26 cellular contexts compared by ENCODE assay signal in genomic region chr6:128743974-128744765, GRCh38.
DNase-seq lines count a peak whose midpoint lies in the region; FAIRE-seq and TF ChIP-seq lines count a peak whose summit lies in the region.
"Had no signal": no experiment of that assay in that cellular context is flagged by ENCODE, and none has a peak within 500 bp of the region (broad histone marks: within the 10 kb centered on the region; RNA-seq: fewer than 3 reads in every experiment).

No MANE protein-coding gene starts in this region.

- peak overlapping the region; percentile 100 for H3K27ac ChIP-seq in HUES6 (ENCODE audit: low read depth, low read length)
- H3K27ac ChIP-seq in H1 (ENCODE audit: low read depth, low read length), result peak overlapping the region; percentile 86
- H3K27ac ChIP-seq in OCI-LY7 (ENCODE audit: low read depth, low read length, poor library complexity, severe bottlenecking), result no peak overlapping the region
- H3K27ac ChIP-seq in mesenchymal stem cell (ENCODE audit: low read length, poor library complexity, severe bottlenecking), result no peak overlapping the region
- H3K27ac ChIP-seq: left ventricle myocardium inferior, psoas muscle, SJSA1, skin epidermis, testis, vagina had no signal

- H3K36me3 ChIP-seq in HUES6 (ENCODE audit: control insufficient read depth, insufficient read depth, low read length), result peaks cover 2% of the 10 kb centered on the region; the same call in 1 of the 2 replicates
- H3K36me3 ChIP-seq in H1 (ENCODE audit: control insufficient read depth in 2 of 4, insufficient read depth in 4 of 4, low read length in 3 of 4), result peaks cover 0 to 3% (median 0%) of the 10 kb centered on the region in 4 experiments; a peak in 2 of 8 replicates
- no peaks in the 10 kb centered on the region for H3K36me3 ChIP-seq in OCI-LY7 (ENCODE audit: insufficient read depth, low read length)
- no peaks in the 10 kb centered on the region for H3K36me3 ChIP-seq in mesenchymal stem cell (ENCODE audit: control insufficient read depth in 1 of 2, insufficient read depth in 2 of 2, low read depth in 1 of 2, low read length in 2 of 2)
- H3K36me3 ChIP-seq: left ventricle myocardium inferior, SJSA1, vagina had no signal

- H3K4me3 ChIP-seq in HUES6 (ENCODE audit: low read depth, low read length) (peak overlapping the region; percentile 47), H1 (ENCODE audit: extremely low read depth in 1 of 4, insufficient read depth in 2 of 4, low read depth in 3 of 4, low read length in 4 of 4) (peak overlapping the region in 1 of 4 experiments; percentile 49; a peak in 1 of 8 replicates), OCI-LY7 (ENCODE audit: low read depth, low read length, poor library complexity, severe bottlenecking) (no peak overlapping the region), mesenchymal stem cell (ENCODE audit: insufficient read depth in 1 of 2, low read depth in 1 of 2, low read length in 2 of 2) (no peak overlapping the region)
- H3K4me3 ChIP-seq: GM12878, left ventricle myocardium inferior, psoas muscle, SJSA1, skin epidermis, testis, vagina had no signal

- no peak for TF ChIP-seq POLR2A in H1 (IDR thresholded peaks at IDR 0.05; ENCODE audit: control extremely low read depth in 1 of 2, low read depth in 2 of 2, low read length in 2 of 2)

- H3K56ac ChIP-seq in H1 (replicated peaks; ENCODE audit: insufficient read length, low read depth, low read length), result no peak overlapping the region

- H3K23me2 ChIP-seq in H1 (ENCODE audit: low read depth, low read length), result no peaks in the 10 kb centered on the region

- H2BK120ac ChIP-seq in H1 (replicated peaks; ENCODE audit: low read depth, low read length) (peak overlapping the region; percentile 73), mesenchymal stem cell (ENCODE audit: low read depth, low read length) (no peak overlapping the region)

- H4K20me1 ChIP-seq in H1 (replicated peaks in 1 of 2; ENCODE audit: control insufficient read depth in 1 of 2, insufficient read depth in 2 of 2, low read length in 2 of 2) (no peaks in the 10 kb centered on the region), OCI-LY7 (ENCODE audit: insufficient read depth, low read length) (no peaks in the 10 kb centered on the region)

- H3K18ac ChIP-seq in H1 (ENCODE audit: extremely low read depth, low read length) (peak overlapping the region; percentile 40; the same call in 1 of the 2 replicates), mesenchymal stem cell (ENCODE audit: low read depth in 1 of 2, low read length in 2 of 2) (no peak overlapping the region)

- H3K4me1 ChIP-seq in HUES6 (ENCODE audit: control insufficient read depth, insufficient read depth, low read length) (peaks cover 40% of the 10 kb centered on the region), H1 (replicated peaks in 1 of 4; ENCODE audit: control insufficient read depth in 3 of 4, insufficient read depth in 4 of 4, low read length in 3 of 4) (peaks cover 0 to 14% (median 3%) of the 10 kb centered on the region in 4 experiments; a peak in 5 of 7 replicates), OCI-LY7 (ENCODE audit: insufficient read depth, low read length, poor library complexity, severe bottlenecking) (no peaks in the 10 kb centered on the region), mesenchymal stem cell (ENCODE audit: control insufficient read depth, insufficient read depth, low read depth, low read length) (no peaks in the 10 kb centered on the region)
- H3K4me1 ChIP-seq: left ventricle myocardium inferior, psoas muscle, SJSA1, testis, vagina had no signal

- peak overlapping the region; percentile 92; the same call in 1 of the 2 replicates for H2BK20ac ChIP-seq in H1 (ENCODE audit: low read length)

- H2BK5ac ChIP-seq in H1 (ENCODE audit: low read depth, low read length) (peak overlapping the region; percentile 92), mesenchymal stem cell (ENCODE audit: low read depth, low read length, poor library complexity, severe bottlenecking) (no peak overlapping the region)

- H3K23ac ChIP-seq in H1 (ENCODE audit: insufficient read length) (no peak overlapping the region), mesenchymal stem cell (ENCODE audit: low read length in 2 of 2) (no peak overlapping the region)

- H3K14ac ChIP-seq in H1 (ENCODE audit: insufficient read length) (no peak overlapping the region), mesenchymal stem cell (ENCODE audit: low read length in 2 of 2) (no peak overlapping the region)

- H3K9ac ChIP-seq in HUES6 (ENCODE audit: low read length) (peak overlapping the region; percentile 64), H1 (replicated peaks in 1 of 4; ENCODE audit: extremely low read depth in 1 of 4, low read depth in 3 of 4, low read length in 3 of 4) (peak overlapping the region in 1 of 4 experiments; percentile 23; a peak in 2 of 7 replicates), mesenchymal stem cell (ENCODE audit: low read length) (no peak overlapping the region)

- no peaks in the 10 kb centered on the region for H3K27me3 ChIP-seq in HUES6 (ENCODE audit: control insufficient read depth, insufficient read depth, low read length)
- no peaks in the 10 kb centered on the region for H3K27me3 ChIP-seq in H1 (replicated peaks in 1 of 4; ENCODE audit: control insufficient read depth in 3 of 4, extremely low read depth in 1 of 4, insufficient read depth in 3 of 4, low read length in 3 of 4)
- H3K27me3 ChIP-seq in mesenchymal stem cell (ENCODE audit: control insufficient read depth in 1 of 2, insufficient read depth in 1 of 2, low read length in 2 of 2), result no peaks in the 10 kb centered on the region
- H3K27me3 ChIP-seq: SJSA1, testis, vagina had no signal

- BruUV-seq in OCI-LY7 (replicated peaks; lab: Mats Ljungman, UMichigan), result no TSS peak

- no peak overlapping the region for H2BK12ac ChIP-seq in H1 (ENCODE audit: low read depth, low read length)
- H2BK12ac ChIP-seq in mesenchymal stem cell (ENCODE audit: low read length in 2 of 2), result no peak overlapping the region

- H3K4ac ChIP-seq in H1 (replicated peaks; ENCODE audit: insufficient read length, low read depth, low read length) (no peak overlapping the region), mesenchymal stem cell (ENCODE audit: low read depth in 1 of 2, low read length in 2 of 2) (no peak overlapping the region)

- no peak for TF ChIP-seq RAD21 in H1 (IDR thresholded peaks at IDR 0.05 in 1 of 2, conservative IDR thresholded peaks at IDR 0.05 in 1 of 2; ENCODE audit: low read depth in 2 of 2, low read length in 2 of 2)

- no peaks in the 10 kb centered on the region for H3K9me2 ChIP-seq in OCI-LY7 (ENCODE audit: insufficient read depth, low read length)

- FAIRE-seq in H1 (lab: Jason Lieb, UNC), result peak; percentile 95
- FAIRE-seq: GM12878, HepG2 had no signal

- whole genome bisulfite sequencing in H1 (ENCODE audit: extremely low coverage in 1 of 2, insufficient coverage in 1 of 2, insufficient read length in 1 of 2, insufficient replicate concordance in 2 of 2, low coverage in 1 of 2, low lambda C conversion rate in 2 of 2, missing lambda C conversion rate in 1 of 2), 2 experiments, result 14% methylated on average over 5 of the region's 5 CpGs; no CpG with 5 or more reads in 1 of the 2 experiments
- 51% methylated on average over 3 of the region's 5 CpGs for WGBS in mesenchymal stem cell

- DNase-seq in H1 (ENCODE audit: low read depth in 1 of 2, low spot score in 2 of 2) (no peak), iPS-NIHi11 (ENCODE audit: low spot score) (peak; percentile 19), NCI-H748 treated with DMSO at 0.1 percent for 48 hours (lab: John Stamatoyannopoulos, UW) (no peak), GM19238 (ENCODE audit: insufficient read length, low spot score) (no peak), OCI-LY7 (ENCODE audit: low spot score) (no peak), mesenchymal stem cell (no peak)
- DNase-seq: activated CD4-positive, alpha-beta T cell treated with anti-CD3 and anti-CD28 coated beads for 36 hours; activated naive CD4-positive, alpha-beta T cell; activated T-cell treated with anti-CD3 and anti-CD28 coated beads, Interleukin-2, amount 50 U/mL, for 4 hours; CD8-positive, alpha-beta memory T cell; cerebellar nuclear complex; DMS79; left ventricle myocardium inferior; NCI-H1092; NCI-H187 treated with DMSO at 0.1 percent for 48 hours; NCI-H2227 treated with DMSO at 0.1 percent for 48 hours; psoas muscle; stimulated activated CD4-positive, alpha-beta T cell treated with anti-CD3 and anti-CD28 coated beads, Interleukin-1b, Interleukin-23, amount 100 ng/mL, for 48 hours; T-helper 1 cell; testis had no signal

- H4K8ac ChIP-seq in H1 (ENCODE audit: extremely low read depth, insufficient read depth, low read length), result no peak overlapping the region
- H4K8ac ChIP-seq in mesenchymal stem cell (ENCODE audit: low read length), result no peak overlapping the region

- TF ChIP-seq EP300 in H1 (IDR thresholded peaks at IDR 0.05; ENCODE audit: borderline replicate concordance in 1 of 2, low read depth in 2 of 2, low read length in 2 of 2), result peak in 1 of 2 experiments; percentile 96; a peak in 2 of 3 replicates

- CTCF ChIA-PET in H1 (lab: Charles Lee; ENCODE audit: partially characterized antibody), result interaction anchor here (0.9 to 1.2 kb wide), 2 partner anchors 18 to 755 kb away, joined by 3 to 4 read pairs; no protein-coding TSS in a partner anchor
- CTCF ChIA-PET in OCI-LY7 (lab: Charles Lee; ENCODE audit: unreplicated experiment), result no interaction called here

- TF ChIP-seq CTCF in H1 (IDR thresholded peaks at IDR 0.05; ENCODE audit: control extremely low read depth in 1 of 3, insufficient read depth in 1 of 3, low read depth in 1 of 3, low read length in 3 of 3), result no peak
- TF ChIP-seq CTCF in OCI-LY7 (conservative IDR thresholded peaks at IDR 0.05; ENCODE audit: low read length), result no peak

- no peaks in the 10 kb centered on the region for H3K79me2 ChIP-seq in H1 (ENCODE audit: control insufficient read depth in 1 of 2, insufficient read depth in 2 of 2, low read length in 2 of 2)
- H3K79me2 ChIP-seq in OCI-LY7 (ENCODE audit: insufficient read depth, low read depth, low read length), result no peaks in the 10 kb centered on the region

- no peak overlapping the region for H2AFZ ChIP-seq in H1 (ENCODE audit: low read length)
- H2AFZ ChIP-seq in OCI-LY7 (ENCODE audit: low read length), result no peak overlapping the region
- no peak overlapping the region for H2AFZ ChIP-seq in mesenchymal stem cell (ENCODE audit: low read depth, low read length)

- H2BK15ac ChIP-seq in H1 (ENCODE audit: low read length), result no peak overlapping the region
- no peak overlapping the region for H2BK15ac ChIP-seq in mesenchymal stem cell (ENCODE audit: low read depth, poor library complexity, severe bottlenecking)

- peaks cover 19% of the 10 kb centered on the region; the same call in 1 of the 2 replicates for H3K9me3 ChIP-seq in HUES6 (ENCODE audit: control insufficient read depth, insufficient read depth, low read depth, low read length)
- H3K9me3 ChIP-seq in H1 (ENCODE audit: insufficient read depth in 2 of 2, low read depth in 1 of 2, low read length in 1 of 2), result peaks cover 7 to 8% of the 10 kb centered on the region in 2 experiments
- no peaks in the 10 kb centered on the region for H3K9me3 ChIP-seq in OCI-LY7 (ENCODE audit: low read length)
- H3K9me3 ChIP-seq in mesenchymal stem cell (ENCODE audit: control insufficient read depth, low read length), result no peaks in the 10 kb centered on the region
- H3K9me3 ChIP-seq: left ventricle myocardium inferior, psoas muscle, SJSA1, testis, vagina had no signal

- H3K4me2 ChIP-seq in H1 (ENCODE audit: insufficient read depth in 1 of 2, low read depth in 2 of 2, low read length in 2 of 2), result peak overlapping the region; percentile 40 to 60; a peak in 2 of 4 replicates
- no peak overlapping the region for H3K4me2 ChIP-seq in OCI-LY7 (ENCODE audit: low read length)
- no peak overlapping the region for H3K4me2 ChIP-seq in mesenchymal stem cell (ENCODE audit: low read length, poor library complexity, severe bottlenecking)

- intact Hi-C loops in OCI-LY7 (cut with micrococcal nuclease; ENCODE audit: unreplicated experiment), result no loop called here

- peak overlapping the region; percentile 70 for H4K91ac ChIP-seq in H1 (replicated peaks; ENCODE audit: insufficient read length, low read length)
- H4K91ac ChIP-seq in mesenchymal stem cell (ENCODE audit: low read length), result no peak overlapping the region

- H2AK5ac ChIP-seq in H1 (ENCODE audit: low read depth, low read length), result no peak overlapping the region
- H2AK5ac ChIP-seq in mesenchymal stem cell (ENCODE audit: low read length, severe bottlenecking), result no peak overlapping the region

- no peaks in the 10 kb centered on the region for H3K79me1 ChIP-seq in H1 (ENCODE audit: low read depth, low read length)
- no peaks in the 10 kb centered on the region for H3K79me1 ChIP-seq in mesenchymal stem cell (replicated peaks; ENCODE audit: low read length, poor library complexity, severe bottlenecking)

- POLR2A ChIA-PET in H1 (lab: Charles Lee; ENCODE audit: partially characterized antibody) (interaction anchor here (1.5 kb wide), 1 partner anchor 224 kb away, joined by 8 read pairs; the partner anchor contains the start of gene PTPRK), OCI-LY7 (lab: Charles Lee) (no interaction called here)

- peak overlapping the region; percentile 41 for H4K5ac ChIP-seq in H1 (ENCODE audit: insufficient read length, low read depth, low read length)

Comparison
In these comparisons a context has a peak if more than half of its experiments do, and no peak if none do; other contexts are left out.
1. H3K27ac ChIP-seq: peak in HUES6 (single experiment) and H1 (single experiment); none in OCI-LY7 (single experiment) and mesenchymal stem cell (single experiment).
2. H3K4me2 ChIP-seq: peak in H1 (2 of 2); none in OCI-LY7 (single experiment) and mesenchymal stem cell (single experiment).